Comparison of ENCODE assay signal across 17 cellular contexts in genomic region chr4:4780634-4781287, GRCh38.
DNase-seq lines count a peak whose midpoint lies in the region; ATAC-seq and TF ChIP-seq lines count a peak whose summit lies in the region.
"Had no signal": no experiment of that assay in that cellular context is flagged by ENCODE, and none has a peak within 500 bp of the region (broad histone marks: within the 10 kb centered on the region; RNA-seq: fewer than 3 reads in every experiment).

No MANE protein-coding gene starts in this region.

- DNase-seq in AG09309 (ENCODE audit: low read depth) (peak; percentile 75), IMR-90 (peak; percentile 88), mammary epithelial cell (peak; percentile 43), kidney glomerular epithelial cell (lab: John Stamatoyannopoulos, UW) (peak; percentile 23), Karpas-422 (no peak), foreskin melanocyte (no peak)
- DNase-seq in activated CD4-positive, alpha-beta T cell treated with anti-CD3 and anti-CD28 coated beads, Interleukin-2, amount 10 ng/mL, durations not matched to agents 7 days and 5 days: no peak
- DNase-seq: activated CD8-positive, alpha-beta memory T cell treated with anti-CD3 and anti-CD28 coated beads, Interleukin-2, amount 50 U/mL, for 4 hours; C1 segment of cervical spinal cord; colonic mucosa; NCI-H1105; NCI-H510A; ovary had no signal

- H3K9me3 Mint-ChIP-seq in activated CD4-positive, alpha-beta T cell treated with anti-CD3 and anti-CD28 coated beads, Interleukin-2, amount 10 ng/mL, durations not matched to agents 7 days and 5 days: peaks cover 5% of the 10 kb centered on the region

- no peaks in the 10 kb centered on the region for H3K4me1 Mint-ChIP-seq in activated CD4-positive, alpha-beta T cell treated with anti-CD3 and anti-CD28 coated beads, Interleukin-2, amount 10 ng/mL, durations not matched to agents 7 days and 5 days

- no peak overlapping the region for H3K56ac ChIP-seq in IMR-90 (ENCODE audit: extremely low read depth, insufficient read depth, low read length)

- H3K27me3 Mint-ChIP-seq in activated CD4-positive, alpha-beta T cell treated with anti-CD3 and anti-CD28 coated beads, Interleukin-2, amount 10 ng/mL, durations not matched to agents 7 days and 5 days: no peaks in the 10 kb centered on the region

- no peak overlapping the region for H2BK120ac ChIP-seq in IMR-90 (ENCODE audit: low read depth, low read length)

- H3K14ac ChIP-seq in IMR-90 (replicated peaks; ENCODE audit: low read depth, low read length): no peak overlapping the region

- no peak overlapping the region for H2BK20ac ChIP-seq in IMR-90 (ENCODE audit: low read depth, low read length)

- H4K8ac ChIP-seq in IMR-90 (ENCODE audit: low read depth in 2 of 2, low read length in 2 of 2): no peak overlapping the region

- no peak overlapping the region for H3K4me3 Mint-ChIP-seq in activated CD4-positive, alpha-beta T cell treated with anti-CD3 and anti-CD28 coated beads, Interleukin-2, amount 10 ng/mL, durations not matched to agents 7 days and 5 days

- dilution Hi-C loops in IMR-90 (cut with HindIII; ENCODE audit: low sequenced_read_pairs, unreplicated experiment) (no loop called here), mammary epithelial cell (cut with HindIII; ENCODE audit: low sequenced_read_pairs) (no loop called here)

- H3K9me2 ChIP-seq in Karpas-422 (replicated peaks; ENCODE audit: insufficient read depth, low read length): no peaks in the 10 kb centered on the region

- CTCF ChIA-PET in IMR-90 (lab: Yijun Ruan, JAX) (no interaction called here), mammary epithelial cell (lab: Charles Lee; ENCODE audit: low non-redundant PET) (no interaction called here)
- CTCF ChIA-PET in activated CD4-positive, alpha-beta T cell treated with anti-CD3 and anti-CD28 coated beads, Interleukin-2, amount 10 ng/mL, durations not matched to agents 7 days and 5 days (lab: Charles Lee): no interaction called here

- H3K4me2 ChIP-seq in IMR-90 (ENCODE audit: low read depth, low read length): 0 out of 2 replicates have a peak overlapping the region, but pooled peaks have one; percentile 44
- no peak overlapping the region for H3K4me2 ChIP-seq in mammary epithelial cell (ENCODE audit: insufficient read depth, low read depth, low read length)
- no peak overlapping the region for H3K4me2 ChIP-seq in Karpas-422 (ENCODE audit: low read depth, low read length, poor library complexity, severe bottlenecking)

- H3K36me3 ChIP-seq in IMR-90 (ENCODE audit: control insufficient read depth, insufficient read depth, low read length) (no peaks in the 10 kb centered on the region), mammary epithelial cell (ENCODE audit: insufficient read depth, low read length) (no peaks in the 10 kb centered on the region), Karpas-422 (ENCODE audit: insufficient read depth, low read length) (no peaks in the 10 kb centered on the region)
- H3K36me3 ChIP-seq: colonic mucosa, ovary, suprapubic skin had no signal

- H3K4me3 ChIP-seq in AG09309 (ENCODE audit: control insufficient read depth, low read depth, low read length) (no peak overlapping the region), IMR-90 (ENCODE audit: insufficient read depth, low read depth, low read length) (no peak overlapping the region), mammary epithelial cell (replicated peaks in 1 of 3; ENCODE audit: insufficient read depth in 1 of 3, low read depth in 2 of 3, low read length in 3 of 3) (no peak overlapping the region), Karpas-422 (ENCODE audit: low read length) (no peak overlapping the region)
- H3K4me3 ChIP-seq: colonic mucosa, ovary, suprapubic skin had no signal

- H3K36me3 Mint-ChIP-seq in activated CD4-positive, alpha-beta T cell treated with anti-CD3 and anti-CD28 coated beads, Interleukin-2, amount 10 ng/mL, durations not matched to agents 7 days and 5 days (ENCODE audit: low read depth): no peaks in the 10 kb centered on the region

- H3K9ac ChIP-seq in IMR-90 (ENCODE audit: low read depth, low read length): no peak overlapping the region
- H3K9ac ChIP-seq in mammary epithelial cell (ENCODE audit: insufficient read depth, low read length): no peak overlapping the region
- H3K9ac ChIP-seq in Karpas-422 (ENCODE audit: low read length): no peak overlapping the region

- no peak overlapping the region for H2AK9ac ChIP-seq in IMR-90 (replicated peaks; ENCODE audit: low read depth, low read length, poor library complexity)

- no TSS peak for BruUV-seq in IMR-90 (replicated peaks; lab: Mats Ljungman, UMichigan)
- BruUV-seq in mammary epithelial cell (replicated peaks; lab: Mats Ljungman, UMichigan): no TSS peak

- H3K4me1 ChIP-seq in IMR-90 (ENCODE audit: control insufficient read depth, insufficient read depth, low read length) (peaks cover 3% of the 10 kb centered on the region; the same call in 1 of the 2 replicates), mammary epithelial cell (ENCODE audit: insufficient read depth, low read length) (no peaks in the 10 kb centered on the region), Karpas-422 (ENCODE audit: low read length) (peaks cover 12% of the 10 kb centered on the region)
- H3K4me1 ChIP-seq: colonic mucosa, suprapubic skin had no signal

- no peak overlapping the region for H2BK5ac ChIP-seq in IMR-90 (ENCODE audit: low read depth, low read length, poor library complexity, severe bottlenecking)

- no peak overlapping the region for H4K91ac ChIP-seq in IMR-90 (ENCODE audit: insufficient read depth, low read depth, low read length)

- H3K79me2 ChIP-seq in mammary epithelial cell (ENCODE audit: insufficient read depth, low read length): no peaks in the 10 kb centered on the region
- H3K79me2 ChIP-seq in Karpas-422 (ENCODE audit: low read length): no peaks in the 10 kb centered on the region

- H3K9me3 ChIP-seq in IMR-90 (ENCODE audit: control insufficient read depth, insufficient read depth, low read length) (no peaks in the 10 kb centered on the region), mammary epithelial cell (replicated peaks; ENCODE audit: insufficient read depth, low read length) (peaks cover 7% of the 10 kb centered on the region), Karpas-422 (ENCODE audit: low read length) (no peaks in the 10 kb centered on the region)
- H3K9me3 ChIP-seq: colonic mucosa, ovary, suprapubic skin had no signal

- no peaks in the 10 kb centered on the region for H3K79me1 ChIP-seq in IMR-90 (ENCODE audit: low read depth in 1 of 2, low read length in 2 of 2)

- no peak overlapping the region for H3K23ac ChIP-seq in IMR-90 (ENCODE audit: low read depth, low read length)

- no peak overlapping the region for H4K5ac ChIP-seq in IMR-90 (ENCODE audit: low read depth, low read length)

- peak; percentile 46 for TF ChIP-seq RAD21 in IMR-90 (IDR thresholded peaks at IDR 0.05; ENCODE audit: low read length)

- H4K20me1 ChIP-seq in IMR-90 (ENCODE audit: insufficient read depth, low read length) (no peaks in the 10 kb centered on the region), mammary epithelial cell (ENCODE audit: insufficient read depth, low read length) (no peaks in the 10 kb centered on the region), Karpas-422 (ENCODE audit: insufficient read depth, low read depth, low read length) (no peaks in the 10 kb centered on the region)

- POLR2A ChIA-PET in IMR-90 (lab: Charles Lee; ENCODE audit: unreplicated experiment): no interaction called here
- POLR2A ChIA-PET in activated CD4-positive, alpha-beta T cell treated with anti-CD3 and anti-CD28 coated beads, Interleukin-2, amount 10 ng/mL, durations not matched to agents 7 days and 5 days (lab: Charles Lee): no interaction called here

- H3K27ac Mint-ChIP-seq in activated CD4-positive, alpha-beta T cell treated with anti-CD3 and anti-CD28 coated beads, Interleukin-2, amount 10 ng/mL, durations not matched to agents 7 days and 5 days: no peak overlapping the region
- H3K27ac Mint-ChIP-seq: activated naive CD4-positive, alpha-beta T cell treated with anti-CD3 and anti-CD28 coated beads, Interleukin-2, amount 50 U/mL, for 72 hours had no signal

- H3K9me1 ChIP-seq in IMR-90 (ENCODE audit: insufficient read depth, low read length): no peaks in the 10 kb centered on the region

- 36% methylated on average over 5 of the region's 9 CpGs; no CpG with 5 or more reads in 1 of the 2 experiments for WGBS in IMR-90 (ENCODE audit: extremely low coverage in 2 of 2, insufficient read length in 1 of 2), 2 experiments
- WGBS in mammary epithelial cell (ENCODE audit: low coverage, missing lambda C conversion rate): 54% methylated on average over 9 of the region's 9 CpGs

- ATAC-seq in IMR-90 (ENCODE audit: low read depth) (peak; percentile 88), HG03354 (IDR thresholded peaks at IDR 0.05; ENCODE audit: poor library complexity, severe bottlenecking, unreplicated experiment) (no peak)
- ATAC-seq: activated naive CD4-positive, alpha-beta T cell treated with anti-CD3 and anti-CD28 coated beads, Interleukin-2, amount 50 U/mL, for 72 hours; HepG2 had no signal

- H3K27me3 ChIP-seq in IMR-90 (ENCODE audit: control insufficient read depth, insufficient read depth, low read length) (peaks cover 1% of the 10 kb centered on the region), mammary epithelial cell (ENCODE audit: insufficient read depth, low read length) (no peaks in the 10 kb centered on the region), Karpas-422 (ENCODE audit: low read length) (no peaks in the 10 kb centered on the region)
- H3K27me3 ChIP-seq: colonic mucosa, ovary, suprapubic skin had no signal

- H2BK15ac ChIP-seq in IMR-90 (ENCODE audit: low read depth, low read length): no peak overlapping the region

- H3K27ac ChIP-seq in IMR-90 (ENCODE audit: insufficient read depth, low read length): no peak overlapping the region
- H3K27ac ChIP-seq in mammary epithelial cell (ENCODE audit: insufficient read depth, low read depth, low read length): no peak overlapping the region
- no peak overlapping the region for H3K27ac ChIP-seq in Karpas-422 (ENCODE audit: low read length)
- H3K27ac ChIP-seq: colonic mucosa, ovary, suprapubic skin had no signal

- H3K4ac ChIP-seq in IMR-90 (ENCODE audit: low read depth, low read length): no peak overlapping the region

- in situ Hi-C loops in IMR-90 (cut with MboI; ENCODE audit: low sequenced_read_pairs) (no loop called here), mammary epithelial cell (cut with MboI; ENCODE audit: low sequenced_read_pairs in 2 of 2) (no loop called here)

- TF ChIP-seq CTCF in AG09309 (IDR thresholded peaks at IDR 0.05; ENCODE audit: control insufficient read depth, insufficient read depth, low read depth, low read length, missing control alignments) (peak; percentile 48), IMR-90 (conservative IDR thresholded peaks at IDR 0.05; ENCODE audit: low read depth, low read length) (peak; percentile 32), mammary epithelial cell (conservative IDR thresholded peaks at IDR 0.05 in 1 of 2, IDR thresholded peaks at IDR 0.05 in 1 of 2; ENCODE audit: extremely low read depth in 1 of 2, insufficient read depth in 1 of 2, low read depth in 1 of 2, low read length in 2 of 2) (no peak)

- no peak for TF ChIP-seq POLR2A in IMR-90 (IDR thresholded peaks at IDR 0.05; ENCODE audit: low read depth, low read length)

- intact Hi-C loops in IMR-90 (cut with micrococcal nuclease) (loop anchor here (2.0 kb wide), 1 partner anchor 292 kb away; no protein-coding TSS in a partner anchor), mammary epithelial cell (cut with micrococcal nuclease) (no loop called here)

- no peak overlapping the region for H3K18ac ChIP-seq in IMR-90 (ENCODE audit: low read depth, low read length)

- no peak overlapping the region for H2AK5ac ChIP-seq in IMR-90 (ENCODE audit: low read depth, low read length)

- H2AFZ ChIP-seq in IMR-90 (replicated peaks; ENCODE audit: low read length, poor library complexity) (no peak overlapping the region), mammary epithelial cell (ENCODE audit: low read depth, low read length) (no peak overlapping the region), Karpas-422 (ENCODE audit: low read length) (no peak overlapping the region)

Comparison
In these comparisons a context has a peak if more than half of its experiments do, and no peak if none do; other contexts are left out.
1. DNase-seq: peak in AG09309 (single experiment), IMR-90 (single experiment), mammary epithelial cell (single experiment) and kidney glomerular epithelial cell (single experiment); none in activated CD4-positive, alpha-beta T cell treated with anti-CD3 and anti-CD28 coated beads, Interleukin-2, amount 10 ng/mL, durations not matched to agents 7 days and 5 days (single experiment), Karpas-422 (single experiment) and foreskin melanocyte (single experiment).
2. CTCF ChIP-seq: peak in AG09309 (single experiment) and IMR-90 (single experiment); none in mammary epithelial cell (0 of 2).